In genomic region chr1:91789273-91789997, GRCh38 we compare ENCODE assay signal across 22 cellular contexts.
DNase-seq lines count a peak whose midpoint lies in the region; ATAC-seq and FAIRE-seq lines count a peak whose summit lies in the region.
"Had no signal": no experiment of that assay in that cellular context is flagged by ENCODE, and none has a peak within 500 bp of the region (broad histone marks: within the 10 kb centered on the region; RNA-seq: fewer than 3 reads in every experiment).

No MANE protein-coding gene starts in this region.

- peaks cover 3% of the 10 kb centered on the region for H3K36me3 ChIP-seq in CD4-positive, CD25-positive, alpha-beta regulatory T cell (ENCODE audit: control insufficient read depth, insufficient read depth, low read length)
- H3K36me3 ChIP-seq in mesenchymal stem cell (ENCODE audit: control insufficient read depth in 1 of 2, insufficient read depth in 2 of 2, low read depth in 1 of 2, low read length in 2 of 2) (peaks cover 0 to 88% of the 10 kb centered on the region in 2 experiments), skeletal muscle tissue (ENCODE audit: control insufficient read depth in 3 of 3, insufficient read depth in 3 of 3, low read length in 3 of 3) (no peaks in the 10 kb centered on the region)
- H3K36me3 ChIP-seq: brain microvascular endothelial cell had no signal

- no peak overlapping the region for H3K4me2 ChIP-seq in mesenchymal stem cell (ENCODE audit: low read length, poor library complexity, severe bottlenecking)

- H3K14ac ChIP-seq in mesenchymal stem cell (ENCODE audit: low read length in 2 of 2), result no peak overlapping the region

- no peak for ATAC-seq in CD4-positive, CD25-positive, alpha-beta regulatory T cell (ENCODE audit: low read depth in 2 of 2)
- ATAC-seq in T-helper 17 cell, result no peak
- ATAC-seq: activated CD8-positive, alpha-beta T cell treated with anti-CD3 and anti-CD28 coated beads for 36 hours; left colon had no signal

- H3K9ac ChIP-seq in mesenchymal stem cell (ENCODE audit: low read length) (peak overlapping the region; percentile 60), skeletal muscle tissue (ENCODE audit: low read depth in 1 of 3, low read length in 3 of 3) (peak overlapping the region in 1 of 3 donors; percentile 11)

- H3K9me3 ChIP-seq in CD4-positive, CD25-positive, alpha-beta regulatory T cell (ENCODE audit: control insufficient read depth in 2 of 2, low read length in 2 of 2), result no peaks in the 10 kb centered on the region
- H3K9me3 ChIP-seq in T-helper 17 cell (ENCODE audit: control insufficient read depth, low read length, poor library complexity, severe bottlenecking), result no peaks in the 10 kb centered on the region
- no peaks in the 10 kb centered on the region for H3K9me3 ChIP-seq in mesenchymal stem cell (ENCODE audit: control insufficient read depth, low read length)
- H3K9me3 ChIP-seq in skeletal muscle tissue (ENCODE audit: control insufficient read depth in 3 of 3, low read length in 3 of 3), result no peaks in the 10 kb centered on the region

- H3K36me3 Mint-ChIP-seq in CD4-positive, CD25-positive, alpha-beta regulatory T cell, result peaks cover 12% of the 10 kb centered on the region
- H3K36me3 Mint-ChIP-seq in T-helper 17 cell (ENCODE audit: low read depth), result peaks cover 6% of the 10 kb centered on the region
- H3K36me3 Mint-ChIP-seq: CD14-positive monocyte had no signal

- H4K8ac ChIP-seq in mesenchymal stem cell (ENCODE audit: low read length), result no peak overlapping the region

- H3K4me1 ChIP-seq in CD4-positive, CD25-positive, alpha-beta regulatory T cell (ENCODE audit: control insufficient read depth, insufficient read depth, low read length, poor library complexity, severe bottlenecking), result peaks cover 3% of the 10 kb centered on the region
- H3K4me1 ChIP-seq in mesenchymal stem cell (ENCODE audit: control insufficient read depth, insufficient read depth, low read depth, low read length), result no peaks in the 10 kb centered on the region
- H3K4me1 ChIP-seq in skeletal muscle tissue (ENCODE audit: control insufficient read depth in 3 of 3, insufficient read depth in 3 of 3, low read length in 3 of 3), result peaks cover 27 to 46% (median 37%) of the 10 kb centered on the region in 3 donors

- DNase-seq in CD4-positive, CD25-positive, alpha-beta regulatory T cell, result no peak
- no peak for DNase-seq in T-helper 17 cell
- DNase-seq in mesenchymal stem cell, result no peak
- DNase-seq in HuH-7.5 (ENCODE audit: low spot score), result no peak
- DNase-seq in NCI-H2029 treated with DMSO at 0.1 percent for 48 hours (lab: John Stamatoyannopoulos, UW), result no peak
- DNase-seq in GM19239 (ENCODE audit: insufficient read length, low spot score), result no peak
- DNase-seq: activated CD8-positive, alpha-beta T cell treated with anti-CD3 and anti-CD28 coated beads for 36 hours; activated gamma-delta T cell treated with Interleukin-2 at 50 U/mL for 16 hours; brain microvascular endothelial cell; effector CD8-positive, alpha-beta T cell; HCEC 1CT; left colon; NCI-H446; NCI-H774; OCI-M1 had no signal

- no peaks in the 10 kb centered on the region for H3K27me3 ChIP-seq in CD4-positive, CD25-positive, alpha-beta regulatory T cell (ENCODE audit: control insufficient read depth, insufficient read depth, low read length)
- H3K27me3 ChIP-seq in mesenchymal stem cell (ENCODE audit: control insufficient read depth in 1 of 2, insufficient read depth in 1 of 2, low read length in 2 of 2), result no peaks in the 10 kb centered on the region
- H3K27me3 ChIP-seq in skeletal muscle tissue (ENCODE audit: control insufficient read depth in 3 of 3, insufficient read depth in 3 of 3, low read length in 3 of 3), result no peaks in the 10 kb centered on the region
- H3K27me3 ChIP-seq: brain microvascular endothelial cell had no signal

- H3K4me1 Mint-ChIP-seq in CD4-positive, CD25-positive, alpha-beta regulatory T cell, result peaks cover 6 to 24% (median 16%) of the 10 kb centered on the region in 4 donors
- peaks cover 40% of the 10 kb centered on the region for H3K4me1 Mint-ChIP-seq in T-helper 17 cell
- H3K4me1 Mint-ChIP-seq: CD14-positive monocyte had no signal

- FAIRE-seq in GM19239 (lab: Jason Lieb, UNC), result no peak
- FAIRE-seq: colon, GM18507 had no signal

- H3K4me3 ChIP-seq in CD4-positive, CD25-positive, alpha-beta regulatory T cell (ENCODE audit: low read depth, low read length), result no peak overlapping the region
- H3K4me3 ChIP-seq in mesenchymal stem cell (ENCODE audit: insufficient read depth in 1 of 2, low read depth in 1 of 2, low read length in 2 of 2) (no peak overlapping the region), skeletal muscle tissue (ENCODE audit: low read length in 3 of 3) (no peak overlapping the region)
- H3K4me3 ChIP-seq: SK-N-MC had no signal

- H2BK5ac ChIP-seq in mesenchymal stem cell (ENCODE audit: low read depth, low read length, poor library complexity, severe bottlenecking), result no peak overlapping the region

- WGBS in mesenchymal stem cell, result 66% methylated on average over 11 of the region's 12 CpGs

- no peak overlapping the region for H3K4ac ChIP-seq in mesenchymal stem cell (ENCODE audit: low read depth in 1 of 2, low read length in 2 of 2)

- no peak overlapping the region for H3K4me3 Mint-ChIP-seq in CD4-positive, CD25-positive, alpha-beta regulatory T cell
- no peak overlapping the region for H3K4me3 Mint-ChIP-seq in T-helper 17 cell
- H3K4me3 Mint-ChIP-seq: activated CD8-positive, alpha-beta T cell treated with anti-CD3 and anti-CD28 coated beads for 36 hours; CD14-positive monocyte; type B pancreatic cell had no signal

- H2AK5ac ChIP-seq in mesenchymal stem cell (ENCODE audit: low read length, severe bottlenecking), result no peak overlapping the region

- H3K79me1 ChIP-seq in mesenchymal stem cell (replicated peaks; ENCODE audit: low read length, poor library complexity, severe bottlenecking), result peaks cover 5% of the 10 kb centered on the region

- H3K23ac ChIP-seq in mesenchymal stem cell (ENCODE audit: low read length in 2 of 2), result no peak overlapping the region

- H2BK12ac ChIP-seq in mesenchymal stem cell (ENCODE audit: low read length in 2 of 2), result peak overlapping the region in 1 of 2 experiments; percentile 13

- H3K18ac ChIP-seq in mesenchymal stem cell (ENCODE audit: low read depth in 1 of 2, low read length in 2 of 2), result no peak overlapping the region

- no peak overlapping the region for H2AFZ ChIP-seq in mesenchymal stem cell (ENCODE audit: low read depth, low read length)

- peak overlapping the region in 2 of 3 donors; percentile 8 to 20 for H3K27ac Mint-ChIP-seq in CD4-positive, CD25-positive, alpha-beta regulatory T cell
- H3K27ac Mint-ChIP-seq in T-helper 17 cell, result peak overlapping the region; percentile 67
- H3K27ac Mint-ChIP-seq: activated CD8-positive, alpha-beta T cell treated with anti-CD3 and anti-CD28 coated beads for 36 hours; type B pancreatic cell had no signal

- no peaks in the 10 kb centered on the region for H3K9me3 Mint-ChIP-seq in CD4-positive, CD25-positive, alpha-beta regulatory T cell
- H3K9me3 Mint-ChIP-seq: type B pancreatic cell had no signal

- no peak overlapping the region for H3K27ac ChIP-seq in CD4-positive, CD25-positive, alpha-beta regulatory T cell (ENCODE audit: insufficient read depth, low read length, poor library complexity, severe bottlenecking)
- no peak overlapping the region for H3K27ac ChIP-seq in mesenchymal stem cell (ENCODE audit: low read length, poor library complexity, severe bottlenecking)
- peak overlapping the region; percentile 16 for H3K27ac ChIP-seq in skeletal muscle tissue (ENCODE audit: low read depth, low read length)
- H3K27ac ChIP-seq: brain microvascular endothelial cell, epithelial cell of prostate, SK-N-MC had no signal

- H2BK120ac ChIP-seq in mesenchymal stem cell (ENCODE audit: low read depth, low read length), result no peak overlapping the region

- no peaks in the 10 kb centered on the region for H3K27me3 Mint-ChIP-seq in CD4-positive, CD25-positive, alpha-beta regulatory T cell
- no peaks in the 10 kb centered on the region for H3K27me3 Mint-ChIP-seq in T-helper 17 cell
- H3K27me3 Mint-ChIP-seq: activated CD8-positive, alpha-beta T cell treated with anti-CD3 and anti-CD28 coated beads for 36 hours; type B pancreatic cell had no signal

- H2BK15ac ChIP-seq in mesenchymal stem cell (ENCODE audit: low read depth, poor library complexity, severe bottlenecking), result no peak overlapping the region

- no peak overlapping the region for H4K91ac ChIP-seq in mesenchymal stem cell (ENCODE audit: low read length)
